ENCODE assay signal across 23 cellular contexts in genomic region chr4:105957680-105958079, GRCh38.
"Had no signal": no experiment of that assay in that cellular context is flagged by ENCODE, and none has a peak within 500 bp of the region (broad histone marks: within the 10 kb centered on the region; RNA-seq: fewer than 3 reads in every experiment).

No MANE protein-coding gene starts in this region.

- H3K27ac ChIP-seq: epithelial cell of prostate, esophagus squamous epithelium, neutrophil, right lobe of liver, thyroid gland had no signal

- H3K36me3 ChIP-seq: esophagus squamous epithelium, neutrophil, right lobe of liver had no signal

- H3K9me3 ChIP-seq: esophagus squamous epithelium, neutrophil, right lobe of liver, thyroid gland had no signal

- H3K4me1 ChIP-seq: esophagus squamous epithelium, right lobe of liver had no signal

- H3K4me3 ChIP-seq: esophagus squamous epithelium, right lobe of liver, thyroid gland had no signal

- H3K4me3 Mint-ChIP-seq: activated T-cell treated with anti-CD3 and anti-CD28 coated beads, Interleukin-2, amount 50 U/mL, for 72 hours; natural killer cell; stimulated activated naive CD8-positive, alpha-beta T cell treated with anti-CD3 and anti-CD28 coated beads, Interleukin-15, amount 100 ng/mL, for 72 hours had no signal

- H3K9me3 Mint-ChIP-seq: activated naive CD4-positive, alpha-beta T cell treated with anti-CD3 and anti-CD28 coated beads, Interleukin-2, amount 50 U/mL, for 72 hours; activated T-cell treated with anti-CD3 and anti-CD28 coated beads, Interleukin-2, amount 50 U/mL, for 72 hours; stimulated activated naive CD8-positive, alpha-beta T cell treated with anti-CD3 and anti-CD28 coated beads, Interleukin-15, amount 100 ng/mL, for 72 hours had no signal

- H3K27ac Mint-ChIP-seq: activated naive CD4-positive, alpha-beta T cell treated with anti-CD3 and anti-CD28 coated beads, Interleukin-2, amount 50 U/mL, for 72 hours; activated T-cell treated with anti-CD3 and anti-CD28 coated beads, Interleukin-2, amount 50 U/mL, for 72 hours; natural killer cell; stimulated activated naive CD8-positive, alpha-beta T cell treated with anti-CD3 and anti-CD28 coated beads, Interleukin-15, amount 100 ng/mL, for 72 hours had no signal

- H3K36me3 Mint-ChIP-seq: activated naive CD4-positive, alpha-beta T cell treated with anti-CD3 and anti-CD28 coated beads, Interleukin-2, amount 50 U/mL, for 72 hours; natural killer cell had no signal

- H3K27me3 ChIP-seq: esophagus squamous epithelium, neutrophil, right lobe of liver, thyroid gland had no signal

- H3K4me1 Mint-ChIP-seq: natural killer cell; stimulated activated naive CD8-positive, alpha-beta T cell treated with anti-CD3 and anti-CD28 coated beads, Interleukin-15, amount 100 ng/mL, for 72 hours had no signal

- DNase-seq: activated CD4-positive, alpha-beta T cell treated with anti-CD3 and anti-CD28 coated beads for 4 hours; activated CD4-positive, alpha-beta T cell treated with anti-CD3 and anti-CD28 coated beads, Interleukin-2, amount 50 U/mL, for 4 hours; activated CD4-positive, CD25-positive, alpha-beta regulatory T cell; activated naive CD4-positive, alpha-beta T cell; activated T-cell treated with anti-CD3 and anti-CD28 coated beads for 4 hours; activated T-cell treated with anti-CD3 and anti-CD28 coated beads, Interleukin-2, amount 50 U/mL, for 72 hours; effector CD8-positive, alpha-beta T cell; esophagus squamous epithelium; glutamatergic neuron; islet precursor cell; midbrain; natural killer cell; right lobe of liver; stimulated activated CD4-positive, alpha-beta T cell treated with anti-CD3 and anti-CD28 coated beads, Interleukin-4, amount 100 ng/mL, for 1 hour; stimulated activated naive CD8-positive, alpha-beta T cell treated with anti-CD3 and anti-CD28 coated beads, Interleukin-15, amount 100 ng/mL, for 72 hours; substantia nigra; thyroid gland had no signal

- FAIRE-seq: bronchial epithelial cell, endometrium, frontal cortex had no signal

- ATAC-seq: activated naive CD4-positive, alpha-beta T cell treated with anti-CD3 and anti-CD28 coated beads, Interleukin-2, amount 50 U/mL, for 72 hours; activated T-cell treated with anti-CD3 and anti-CD28 coated beads, Interleukin-2, amount 50 U/mL, for 72 hours; natural killer cell; right lobe of liver; stimulated activated naive CD8-positive, alpha-beta T cell treated with anti-CD3 and anti-CD28 coated beads, Interleukin-15, amount 100 ng/mL, for 72 hours had no signal
